ENCODE assay signal across 10 cellular contexts in genomic region chr22:36323855-36324331, GRCh38.
DNase-seq lines count a peak whose midpoint lies in the region; ATAC-seq and TF ChIP-seq lines count a peak whose summit lies in the region.
"Had no signal": no experiment of that assay in that cellular context is flagged by ENCODE, and none has a peak within 500 bp of the region (broad histone marks: within the 10 kb centered on the region; RNA-seq: fewer than 3 reads in every experiment).

No MANE protein-coding gene starts in this region.

- POLR2A ChIA-PET in GM10248 (lab: Yijun Ruan, JAX): no interaction called here

- peak overlapping the region; percentile 99 for H3K27ac ChIP-seq in right cardiac atrium (ENCODE audit: low read length)
- H3K27ac ChIP-seq: C4-2B had no signal

- H3K9me3 ChIP-seq in right cardiac atrium (ENCODE audit: control insufficient read depth, low read length) (no peaks in the 10 kb centered on the region), MG63 (no peaks in the 10 kb centered on the region)

- peaks cover 100% of the 10 kb centered on the region for H3K36me3 ChIP-seq in MG63

- CTCF ChIA-PET in GM10248 (lab: Yijun Ruan, JAX): interaction anchor here (1.2 to 2.9 kb wide), 4 partner anchors 8 to 147 kb away, joined by 3 to 14 read pairs (median 6); no protein-coding TSS in a partner anchor

- ATAC-seq in right cardiac atrium (peak; percentile 69), sciatic nerve (peak; percentile 76), GM18867 (IDR thresholded peaks at IDR 0.05; ENCODE audit: unreplicated experiment) (no peak), GM19328 (IDR thresholded peaks at IDR 0.05; ENCODE audit: unreplicated experiment) (no peak)

- DNase-seq in AG08396 (ENCODE audit: low spot score) (peak; percentile 54), astrocyte of the hippocampus (ENCODE audit: low read depth, low spot score) (peak; percentile 63), right cardiac atrium (peak; percentile 88 to 95 (median 92)), sciatic nerve (ENCODE audit: low spot score) (peak; percentile 82), MG63 (no peak), GM10248 (ENCODE audit: extremely low spot score) (no peak)
- DNase-seq: H7 had no signal

- 32% methylated on average over 21 of the region's 21 CpGs for WGBS in right cardiac atrium

- H3K4me3 ChIP-seq in right cardiac atrium (ENCODE audit: low read length) (no peak overlapping the region), MG63 (no peak overlapping the region)

- TF ChIP-seq CTCF in GM10248 (IDR thresholded peaks at IDR 0.05; ENCODE audit: control extremely low read depth, extremely low read depth, low read depth, missing control alignments): no peak

- intact Hi-C loops in right cardiac atrium (cut with DNase I): loop anchor here in 2 of 4 donors (5.0 kb wide), 2 partner anchors 63 to 143 kb away; partner anchors contain the start of gene MYH9 (in 1 of the 2)
- intact Hi-C loops in sciatic nerve (cut with DNase I): no loop called here

- peaks cover 42% of the 10 kb centered on the region for H3K4me1 ChIP-seq in right cardiac atrium (ENCODE audit: control insufficient read depth, insufficient read depth, low read length)

- H3K27me3 ChIP-seq in right cardiac atrium (ENCODE audit: control insufficient read depth, insufficient read depth) (no peaks in the 10 kb centered on the region), MG63 (no peaks in the 10 kb centered on the region)

Comparison
In these comparisons a context has a peak if more than half of its experiments do, and no peak if none do; other contexts are left out.
1. DNase-seq: peak in AG08396 (single experiment), astrocyte of the hippocampus (single experiment), right cardiac atrium (3 of 3) and sciatic nerve (single experiment); none in MG63 (single experiment) and GM10248 (single experiment).
2. ATAC-seq: peak in right cardiac atrium (2 of 2) and sciatic nerve (single experiment); none in GM18867 (single experiment) and GM19328 (single experiment).